In the genomic region with DNA sequence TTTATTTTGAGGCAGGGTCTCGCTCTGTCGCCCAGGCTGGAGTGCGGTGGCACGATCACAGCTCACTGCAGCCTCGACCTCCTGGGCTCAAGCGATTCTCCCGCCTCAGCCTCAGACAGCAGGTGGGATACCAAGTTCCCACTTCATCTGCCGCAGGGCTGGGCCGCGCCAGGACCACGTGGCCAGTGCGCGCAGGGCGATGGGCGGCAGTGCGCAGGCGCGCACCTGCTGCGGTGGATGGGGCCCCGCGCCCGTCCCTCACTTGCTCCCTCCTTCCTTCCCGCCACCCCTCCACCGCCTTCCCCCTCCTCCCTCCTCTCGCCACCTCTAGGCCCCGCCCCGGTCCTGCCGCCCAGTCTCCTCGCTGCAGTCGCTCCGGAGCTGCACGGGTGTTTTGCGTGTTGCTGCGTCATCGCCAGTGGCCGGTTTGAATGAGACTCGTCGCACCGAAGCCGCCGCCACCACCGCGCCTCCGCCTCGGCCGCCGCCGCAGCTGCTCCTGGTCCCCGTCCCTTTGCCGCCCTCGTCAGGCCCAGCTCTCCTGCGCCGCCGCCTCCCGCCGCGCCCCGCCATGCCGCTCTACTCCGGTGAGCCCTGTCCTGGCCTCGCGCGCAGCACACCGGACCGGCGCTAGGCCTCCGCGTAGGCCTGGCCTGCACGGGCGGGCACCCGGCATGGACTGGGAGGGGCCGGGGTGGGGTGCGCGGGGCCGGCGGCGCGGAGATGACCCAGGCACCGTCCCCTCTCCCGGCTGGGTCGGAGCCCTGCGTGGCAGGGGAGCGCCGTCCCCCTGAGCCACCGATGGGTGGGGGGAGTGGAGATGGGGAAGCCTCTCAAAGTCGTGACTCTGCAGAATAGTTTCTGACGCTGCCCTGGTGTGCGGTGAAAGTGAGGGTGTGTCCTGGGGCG, we compare ENCODE assay signal across 8 cellular contexts. TPM values are rescaled to one million over a fixed set of nuclear protein-coding genes. Genes with fewer than 3 reads are reported as not detected.
DNase-seq lines count a peak whose midpoint lies in the region; ATAC-seq and TF ChIP-seq lines count a peak whose summit lies in the region.

A gene (plus strand): TSS at position 430 of the 909 bp plus-strand sequence. CDS start 142 bp downstream, at position 572.

- DNase-seq in DMS153 treated with DMSO at 0.1 percent for 48 hours (lab: John Stamatoyannopoulos, UW; ENCODE audit: unreplicated experiment) = peak; percentile 66
- peak; percentile 24 for DNase-seq in OCI-M2 (lab: John Stamatoyannopoulos, UW; ENCODE audit: unreplicated experiment)
- DNase-seq in activated T-cell treated with anti-CD3 and anti-CD28 coated beads for 4 hours = peak; percentile 95
- DNase-seq in epithelial cell of esophagus (ENCODE audit: low read depth) = peak; percentile 99
- DNase-seq in stimulated activated CD8-positive, alpha-beta memory T cell treated with anti-CD3 and anti-CD28 coated beads, Interleukin-2, amount 100 ng/mL, for 48 hours (ENCODE audit: low read depth in 2 of 2) = peak; percentile 96 to 97

- H3K9me3 ChIP-seq in mononuclear cell (ENCODE audit: low read depth, low read length) = no peaks in the 10 kb centered on the region

- no peak for TF ChIP-seq CTCF in epithelial cell of esophagus (IDR thresholded peaks at IDR 0.05; ENCODE audit: insufficient read depth, low read depth, low read length, missing control alignments)

- peak within 1 kb of the TSS; percentile 85 for H3K4me3 ChIP-seq in epithelial cell of esophagus (ENCODE audit: low read length)
- H3K4me3 ChIP-seq in mononuclear cell (ENCODE audit: low read length) = peak within 1 kb of the TSS; percentile 65

- peaks cover 20% of the 10 kb centered on the region for H3K4me1 ChIP-seq in mononuclear cell (ENCODE audit: insufficient read depth, low read length)

- no peak for TF ChIP-seq EP300 in Ishikawa (IDR thresholded peaks at IDR 0.05; ENCODE audit: borderline replicate concordance)

- ATAC-seq in GM21619 (IDR thresholded peaks at IDR 0.05; ENCODE audit: unreplicated experiment) = peak; percentile 92

- H3K27me3 ChIP-seq in mononuclear cell (ENCODE audit: insufficient read depth, low read length) = no peaks in the 10 kb centered on the region

- no peak for TF ChIP-seq RAD21 in Ishikawa (IDR thresholded peaks at IDR 0.05; ENCODE audit: low read depth)

TF ChIP-seq in Ishikawa, 13 proteins besides CTCF, POLR2A, EP300 and RAD21:
- TF ChIP-seq CREB1 (IDR thresholded peaks at IDR 0.05; ENCODE audit: low read depth) (peak; percentile 96), EGR1 (IDR thresholded peaks at IDR 0.05) (no peak), TAF1 (IDR thresholded peaks at IDR 0.05; ENCODE audit: low read depth) (peak; percentile 39; the same call in 1 of the 2 replicates), TEAD4 (IDR thresholded peaks at IDR 0.05) (0 out of 2 replicates have a peak, but pooled peaks have one; percentile 12), FOXM1 (IDR thresholded peaks at IDR 0.05; ENCODE audit: borderline replicate concordance, low read depth) (no peak), ZBTB7A (IDR thresholded peaks at IDR 0.05; ENCODE audit: low read depth) (no peak), YY1 (IDR thresholded peaks at IDR 0.05; ENCODE audit: low read depth) (peak; percentile 51; the same call in 1 of the 2 replicates), TCF12 (IDR thresholded peaks at IDR 0.05; ENCODE audit: low read depth) (peak; percentile 52; the same call in 1 of the 2 replicates), CEBPB (IDR thresholded peaks at IDR 0.05) (no peak), NFIC (IDR thresholded peaks at IDR 0.05) (no peak)
- TF ChIP-seq, protein P1, sequence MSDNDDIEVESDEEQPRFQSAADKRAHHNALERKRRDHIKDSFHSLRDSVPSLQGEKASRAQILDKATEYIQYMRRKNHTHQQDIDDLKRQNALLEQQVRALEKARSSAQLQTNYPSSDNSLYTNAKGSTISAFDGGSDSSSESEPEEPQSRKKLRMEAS (IDR thresholded peaks at IDR 0.05) = peak; percentile 100
- TF ChIP-seq, protein P2, sequence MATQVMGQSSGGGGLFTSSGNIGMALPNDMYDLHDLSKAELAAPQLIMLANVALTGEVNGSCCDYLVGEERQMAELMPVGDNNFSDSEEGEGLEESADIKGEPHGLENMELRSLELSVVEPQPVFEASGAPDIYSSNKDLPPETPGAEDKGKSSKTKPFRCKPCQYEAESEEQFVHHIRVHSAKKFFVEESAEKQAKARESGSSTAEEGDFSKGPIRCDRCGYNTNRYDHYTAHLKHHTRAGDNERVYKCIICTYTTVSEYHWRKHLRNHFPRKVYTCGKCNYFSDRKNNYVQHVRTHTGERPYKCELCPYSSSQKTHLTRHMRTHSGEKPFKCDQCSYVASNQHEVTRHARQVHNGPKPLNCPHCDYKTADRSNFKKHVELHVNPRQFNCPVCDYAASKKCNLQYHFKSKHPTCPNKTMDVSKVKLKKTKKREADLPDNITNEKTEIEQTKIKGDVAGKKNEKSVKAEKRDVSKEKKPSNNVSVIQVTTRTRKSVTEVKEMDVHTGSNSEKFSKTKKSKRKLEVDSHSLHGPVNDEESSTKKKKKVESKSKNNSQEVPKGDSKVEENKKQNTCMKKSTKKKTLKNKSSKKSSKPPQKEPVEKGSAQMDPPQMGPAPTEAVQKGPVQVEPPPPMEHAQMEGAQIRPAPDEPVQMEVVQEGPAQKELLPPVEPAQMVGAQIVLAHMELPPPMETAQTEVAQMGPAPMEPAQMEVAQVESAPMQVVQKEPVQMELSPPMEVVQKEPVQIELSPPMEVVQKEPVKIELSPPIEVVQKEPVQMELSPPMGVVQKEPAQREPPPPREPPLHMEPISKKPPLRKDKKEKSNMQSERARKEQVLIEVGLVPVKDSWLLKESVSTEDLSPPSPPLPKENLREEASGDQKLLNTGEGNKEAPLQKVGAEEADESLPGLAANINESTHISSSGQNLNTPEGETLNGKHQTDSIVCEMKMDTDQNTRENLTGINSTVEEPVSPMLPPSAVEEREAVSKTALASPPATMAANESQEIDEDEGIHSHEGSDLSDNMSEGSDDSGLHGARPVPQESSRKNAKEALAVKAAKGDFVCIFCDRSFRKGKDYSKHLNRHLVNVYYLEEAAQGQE (IDR thresholded peaks at IDR 0.05; ENCODE audit: low read depth) = no peak
- TF ChIP-seq, protein P3, sequence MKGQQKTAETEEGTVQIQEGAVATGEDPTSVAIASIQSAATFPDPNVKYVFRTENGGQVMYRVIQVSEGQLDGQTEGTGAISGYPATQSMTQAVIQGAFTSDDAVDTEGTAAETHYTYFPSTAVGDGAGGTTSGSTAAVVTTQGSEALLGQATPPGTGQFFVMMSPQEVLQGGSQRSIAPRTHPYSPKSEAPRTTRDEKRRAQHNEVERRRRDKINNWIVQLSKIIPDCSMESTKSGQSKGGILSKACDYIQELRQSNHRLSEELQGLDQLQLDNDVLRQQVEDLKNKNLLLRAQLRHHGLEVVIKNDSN (IDR thresholded peaks at IDR 0.05) = peak; percentile 95
TF ChIP-seq in Ishikawa: peak in this region for 7.

RNA-seq across cellular contexts. Expression of the gene that starts here (rescaled TPM):
- total RNA-seq in mononuclear cell = 33.9 TPM

Comparison
In these comparisons a context has a peak if more than half of its experiments do, and no peak if none do; other contexts are left out.
1. Peak in every context shown above with its lines: DNase-seq, ATAC-seq and H3K4me3 ChIP-seq.
2. DNase-seq: peak in every context shown above with its lines; median percentile 99 in epithelial cell of esophagus; 96 in stimulated activated CD8-positive, alpha-beta memory T cell treated with anti-CD3 and anti-CD28 coated beads, Interleukin-2, amount 100 ng/mL, for 48 hours; 95 in activated T-cell treated with anti-CD3 and anti-CD28 coated beads for 4 hours; 66 in DMS153 treated with DMSO at 0.1 percent for 48 hours; 24 in OCI-M2.